Comparison of ENCODE assay signal across 8 cellular contexts in the genomic region with DNA sequence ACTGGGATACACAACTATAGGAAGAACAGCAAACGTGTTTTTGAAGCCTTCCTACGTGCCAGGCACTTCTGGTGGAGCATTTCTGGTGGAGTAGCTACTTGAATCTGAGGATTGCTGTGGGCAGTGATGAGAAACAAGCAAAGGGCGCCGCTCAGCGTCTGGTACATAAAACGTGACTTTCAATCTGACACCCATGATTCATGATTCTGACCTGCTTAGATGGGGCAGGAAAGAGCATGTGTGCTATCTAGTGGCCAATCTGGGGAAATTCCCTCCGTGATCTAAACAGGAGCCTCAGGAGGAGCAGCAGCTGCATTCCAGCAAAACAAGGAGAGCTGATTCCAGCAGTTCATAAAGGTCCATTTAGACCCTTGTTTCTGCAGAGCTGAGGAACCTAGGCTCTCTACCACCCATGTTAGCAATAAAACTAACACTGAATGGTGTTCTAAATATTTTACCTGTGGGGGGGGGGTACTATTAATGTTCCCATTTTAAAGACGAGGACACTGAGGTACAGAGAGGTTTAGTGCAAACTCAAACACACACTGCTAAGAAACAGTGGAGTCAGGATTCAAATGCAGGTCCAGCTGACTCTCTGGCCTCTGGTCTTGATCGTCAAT. TPM values are rescaled to one million over a fixed set of nuclear protein-coding genes. Genes with fewer than 3 reads are reported as not detected.
DNase-seq lines count a peak whose midpoint lies in the region; ATAC-seq and TF ChIP-seq lines count a peak whose summit lies in the region.

No MANE protein-coding gene starts in this region.

- H3K27ac ChIP-seq in heart right ventricle: no peak overlapping the region
- no peak overlapping the region for H3K27ac ChIP-seq in gastrocnemius medialis
- H3K27ac ChIP-seq in transverse colon: no peak overlapping the region

- H3K27me3 Mint-ChIP-seq in activated B cell treated with CpG ODN at 0.5 μM for 24 hours: peaks cover 18% of the 10 kb centered on the region

- CTCF ChIA-PET in activated B cell treated with CpG ODN at 0.5 μM for 24 hours (lab: Charles Lee): interaction anchor here (1.0 kb wide), 1 partner anchor 1465 kb away, joined by 4 read pairs; no protein-coding TSS in a partner anchor

- DNase-seq in ACHN: peak; percentile 94
- peak; percentile 65 for DNase-seq in GM13977 (ENCODE audit: low spot score)
- DNase-seq in NCI-H2171 treated with DMSO at 0.1 percent for 48 hours (lab: John Stamatoyannopoulos, UW): peak; percentile 96
- DNase-seq in activated B cell treated with CpG ODN at 0.5 μM for 24 hours: no peak
- DNase-seq in heart right ventricle: no peak
- DNase-seq in gastrocnemius medialis: peak; percentile 15 to 45
- no peak for DNase-seq in transverse colon

- intact Hi-C loops in activated B cell treated with CpG ODN at 0.5 μM for 24 hours (cut with micrococcal nuclease): loop anchor here (1.0 to 5.0 kb wide), 2 partner anchors 942 to 962 kb away; no protein-coding TSS in a partner anchor
- intact Hi-C loops in heart right ventricle (cut with DNase I): no loop called here
- intact Hi-C loops in gastrocnemius medialis (cut with DNase I; ENCODE audit: low total_unique reads): no loop called here
- intact Hi-C loops in transverse colon (cut with DNase I; ENCODE audit: low total_unique reads): no loop called here

- no peak overlapping the region for H3K27ac Mint-ChIP-seq in activated B cell treated with CpG ODN at 0.5 μM for 24 hours

- peak; percentile 57 for TF ChIP-seq CTCF in GM13977 (IDR thresholded peaks at IDR 0.05; ENCODE audit: extremely low read depth, insufficient read depth, missing control alignments)
- no peak for TF ChIP-seq CTCF in activated B cell treated with CpG ODN at 0.5 μM for 24 hours (IDR thresholded peaks at IDR 0.05)
- peak in 5 of 9 donors; percentile 12 to 41 (median 25) for TF ChIP-seq CTCF in heart right ventricle (IDR thresholded peaks at IDR 0.05)
- peak in 1 of 5 experiments; percentile 9 for TF ChIP-seq CTCF in gastrocnemius medialis (IDR thresholded peaks at IDR 0.05 in 4 of 5, conservative IDR thresholded peaks at IDR 0.05 in 1 of 5)
- no peak for TF ChIP-seq CTCF in transverse colon (IDR thresholded peaks at IDR 0.05)

- H3K4me1 ChIP-seq in heart right ventricle: peaks cover 0 to 6% (median 0%) of the 10 kb centered on the region in 9 donors
- H3K4me1 ChIP-seq in gastrocnemius medialis: no peaks in the 10 kb centered on the region
- no peaks in the 10 kb centered on the region for H3K4me1 ChIP-seq in transverse colon

- H3K4me3 ChIP-seq in heart right ventricle (no peak overlapping the region), gastrocnemius medialis (no peak overlapping the region), transverse colon (no peak overlapping the region)

- TF ChIP-seq EP300 in transverse colon (IDR thresholded peaks at IDR 0.05; ENCODE audit: low read depth): no peak

- H3K27me3 ChIP-seq in heart right ventricle (peaks cover 0 to 12% (median 8%) of the 10 kb centered on the region in 7 donors), gastrocnemius medialis (no peaks in the 10 kb centered on the region), transverse colon (peaks cover 10% of the 10 kb centered on the region)

- no peaks in the 10 kb centered on the region for H3K36me3 Mint-ChIP-seq in activated B cell treated with CpG ODN at 0.5 μM for 24 hours (ENCODE audit: low read depth)

- H3K9me3 ChIP-seq in heart right ventricle (no peaks in the 10 kb centered on the region), gastrocnemius medialis (no peaks in the 10 kb centered on the region), transverse colon (no peaks in the 10 kb centered on the region)

- POLR2A ChIA-PET in activated B cell treated with CpG ODN at 0.5 μM for 24 hours (lab: Charles Lee): no interaction called here

- peaks cover 3% of the 10 kb centered on the region for H3K4me1 Mint-ChIP-seq in activated B cell treated with CpG ODN at 0.5 μM for 24 hours

- H3K36me3 ChIP-seq in heart right ventricle (no peaks in the 10 kb centered on the region), gastrocnemius medialis (no peaks in the 10 kb centered on the region), transverse colon (no peaks in the 10 kb centered on the region)

- ATAC-seq in HG03135 (IDR thresholded peaks at IDR 0.05; ENCODE audit: unreplicated experiment) (peak; percentile 66), activated B cell treated with CpG ODN at 0.5 μM for 24 hours (ENCODE audit: low read depth) (peak; percentile 60), heart right ventricle (peak in 4 of 8 donors; percentile 12 to 67 (median 40)), gastrocnemius medialis (peak; percentile 49 to 66)

- in situ Hi-C loops in ACHN (cut with HindIII; ENCODE audit: low pct_ligation_motif_present, low pct_unique_long_range_greater_than_20kb, low sequenced_read_pairs) (no loop called here), GM13977 (cut with MboI; ENCODE audit: low pct_unique_long_range_greater_than_20kb, low sequenced_read_pairs, unreplicated experiment) (no loop called here), gastrocnemius medialis (cut with MboI; ENCODE audit: low sequenced_read_pairs in 4 of 4) (no loop called here), transverse colon (cut with MboI; ENCODE audit: low pct_ligation_motif_present in 1 of 4, low pct_unique_long_range_greater_than_20kb in 1 of 4, low sequenced_read_pairs in 3 of 4) (no loop called here)

- H3K4me3 Mint-ChIP-seq in activated B cell treated with CpG ODN at 0.5 μM for 24 hours: no peak overlapping the region

- 19 to 24% methylated on average over 9 of the region's 9 CpGs for WGBS in heart right ventricle, 2 donors
- 0 to 15% methylated on average over 4 to 9 of the region's 9 CpGs for WGBS in transverse colon (ENCODE audit: low coverage in 1 of 2), 2 donors

- TF ChIP-seq POLR2A in gastrocnemius medialis (IDR thresholded peaks at IDR 0.05): no peak
- no peak for TF ChIP-seq POLR2A in transverse colon (IDR thresholded peaks at IDR 0.05)

- H3K9me3 Mint-ChIP-seq in activated B cell treated with CpG ODN at 0.5 μM for 24 hours: no peaks in the 10 kb centered on the region

RNA-seq across cellular contexts. Expression of gene PAH, which starts 37.8 kb away (rescaled TPM):
- total RNA-seq in activated B cell treated with CpG ODN at 0.5 μM for 24 hours (not detected in 2 replicates), heart right ventricle (not detected), gastrocnemius medialis (1 to 10 TPM in 2 of 4 donors, not detected in 2; 1.2 to 3.6 TPM), transverse colon (not detected)
- polyA plus RNA-seq in heart right ventricle: not detected

Comparison
In these comparisons a context has a peak if more than half of its experiments do, and no peak if none do; other contexts are left out.
1. DNase-seq: peak in ACHN (single experiment), GM13977 (single experiment), NCI-H2171 treated with DMSO at 0.1 percent for 48 hours (single experiment) and gastrocnemius medialis (2 of 2); none in activated B cell treated with CpG ODN at 0.5 μM for 24 hours (single experiment), heart right ventricle (0 of 2) and transverse colon (single experiment).
2. CTCF ChIP-seq: peak in GM13977 (single experiment) and heart right ventricle (5 of 9); none in activated B cell treated with CpG ODN at 0.5 μM for 24 hours (single experiment) and transverse colon (0 of 5).